ENCODE assay signal across 25 cellular contexts in the genomic region with DNA sequence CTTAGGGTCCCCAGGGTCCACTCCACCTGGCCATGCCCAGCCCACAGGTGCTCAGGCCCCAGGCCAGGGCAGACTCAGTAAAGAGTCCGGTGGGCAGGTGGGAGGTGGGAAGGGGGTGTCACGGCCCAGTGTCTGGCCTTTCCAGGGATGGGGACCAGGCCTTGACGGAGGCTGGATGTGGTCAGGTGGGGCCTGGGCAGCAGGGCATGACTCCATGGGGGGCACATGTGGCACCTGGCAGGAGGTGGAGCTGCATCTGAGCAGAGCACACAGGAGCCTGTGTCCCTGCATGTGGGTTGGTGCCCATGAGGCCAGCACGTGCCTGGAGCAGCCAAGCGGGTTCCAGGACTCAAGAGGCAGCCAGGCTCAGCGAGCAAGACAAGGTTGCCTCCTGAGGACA.
"Had no signal": no experiment of that assay in that cellular context is flagged by ENCODE, and none has a peak within 500 bp of the region (broad histone marks: within the 10 kb centered on the region; RNA-seq: fewer than 3 reads in every experiment).

No MANE protein-coding gene starts in this region.

- DNase-seq: hippocampal formation; mesendoderm; midbrain; mucosa of descending colon; naive thymus-derived CD4-positive, alpha-beta T cell; nucleus accumbens; stimulated activated CD4-positive, alpha-beta T cell treated with anti-CD3 and anti-CD28 coated beads, Interleukin-12 subunit alpha, Interleukin-12 subunit beta, amount 100 ng/mL, for 4 hours; stimulated activated CD4-positive, alpha-beta T cell treated with anti-CD3 and anti-CD28 coated beads, Interleukin-15, amount 100 ng/mL, for 24 hours; stimulated activated CD4-positive, alpha-beta T cell treated with anti-CD3 and anti-CD28 coated beads, Interleukin-2, amount 100 ng/mL, for 24 hours; stimulated activated CD4-positive, alpha-beta T cell treated with anti-CD3 and anti-CD28 coated beads, Interleukin-4, amount 100 ng/mL, for 1 hour; stimulated activated naive B cell treated with anti-CD40 and anti-IgM and Interleukin-4, amounts not matched to agents 10 μg/mL and 1 μg/mL and 100 μg/mL, for 72 hours; stimulated activated naive CD8-positive, alpha-beta T cell treated with anti-CD3 and anti-CD28 coated beads, Interleukin-15, Interleukin-2, amounts not matched to agents 100 U/mL and 50 U/mL, for 24 hours; stomach; testis; thyroid gland; transverse colon had no signal

- H3K36me3 ChIP-seq: pancreas, prostate gland, stomach, thyroid gland, transverse colon, upper lobe of left lung, vagina had no signal

- H3K4me1 ChIP-seq: pancreas had no signal

- H3K9me3 Mint-ChIP-seq: naive thymus-derived CD4-positive, alpha-beta T cell; natural killer cell treated with Interleukin-12 subunit alpha and Interleukin-12 subunit beta and Interleukin-15 and Interleukin-18, amount 100 ng/mL, for 72 hours; stimulated activated naive B cell treated with anti-CD40 and anti-IgM and Interleukin-4, amounts not matched to agents 10 μg/mL and 1 μg/mL and 100 μg/mL, for 72 hours had no signal

- H3K27ac ChIP-seq: pancreas, prostate gland, skin epidermis, stomach, testis, thyroid gland, transverse colon, upper lobe of left lung, vagina had no signal

- H3K36me3 Mint-ChIP-seq: natural killer cell treated with Interleukin-12 subunit alpha and Interleukin-12 subunit beta and Interleukin-15 and Interleukin-18, amount 100 ng/mL, for 72 hours had no signal

- H3K4me3 ChIP-seq: lung, mucosa of descending colon, pancreas, prostate gland, skin epidermis, stomach, testis, thyroid gland, transverse colon, upper lobe of left lung, vagina had no signal

- H3K4me3 Mint-ChIP-seq: naive thymus-derived CD4-positive, alpha-beta T cell; natural killer cell treated with Interleukin-12 subunit alpha and Interleukin-12 subunit beta and Interleukin-15 and Interleukin-18, amount 100 ng/mL, for 72 hours; stimulated activated naive B cell treated with anti-CD40 and anti-IgM and Interleukin-4, amounts not matched to agents 10 μg/mL and 1 μg/mL and 100 μg/mL, for 72 hours had no signal

- H3K27ac Mint-ChIP-seq: natural killer cell treated with Interleukin-12 subunit alpha and Interleukin-12 subunit beta and Interleukin-15 and Interleukin-18, amount 100 ng/mL, for 72 hours; stimulated activated naive B cell treated with anti-CD40 and anti-IgM and Interleukin-4, amounts not matched to agents 10 μg/mL and 1 μg/mL and 100 μg/mL, for 72 hours had no signal

- H3K9me3 ChIP-seq: mucosa of descending colon, pancreas, prostate gland, stomach, testis, thyroid gland, transverse colon, upper lobe of left lung, vagina had no signal

- ATAC-seq: left lobe of liver; mucosa of descending colon; naive thymus-derived CD4-positive, alpha-beta T cell; natural killer cell treated with Interleukin-12 subunit alpha and Interleukin-12 subunit beta and Interleukin-15 and Interleukin-18, amount 100 ng/mL, for 72 hours; pancreas; sciatic nerve; stimulated activated naive B cell treated with anti-CD40 and anti-IgM and Interleukin-4, amounts not matched to agents 10 μg/mL and 1 μg/mL and 100 μg/mL, for 72 hours; stimulated activated naive CD8-positive, alpha-beta T cell treated with anti-CD3 and anti-CD28 coated beads, Interleukin-15, Interleukin-2, amounts not matched to agents 100 U/mL and 50 U/mL, for 24 hours had no signal
